ENCODE assay signal across 8 cellular contexts in genomic region chr1:19882111-19883071, GRCh38. TPM values are rescaled to one million over a fixed set of nuclear protein-coding genes. Genes with fewer than 3 reads are reported as not detected.
DNase-seq lines count a peak whose midpoint lies in the region; ATAC-seq and TF ChIP-seq lines count a peak whose summit lies in the region.

A gene with protein sequence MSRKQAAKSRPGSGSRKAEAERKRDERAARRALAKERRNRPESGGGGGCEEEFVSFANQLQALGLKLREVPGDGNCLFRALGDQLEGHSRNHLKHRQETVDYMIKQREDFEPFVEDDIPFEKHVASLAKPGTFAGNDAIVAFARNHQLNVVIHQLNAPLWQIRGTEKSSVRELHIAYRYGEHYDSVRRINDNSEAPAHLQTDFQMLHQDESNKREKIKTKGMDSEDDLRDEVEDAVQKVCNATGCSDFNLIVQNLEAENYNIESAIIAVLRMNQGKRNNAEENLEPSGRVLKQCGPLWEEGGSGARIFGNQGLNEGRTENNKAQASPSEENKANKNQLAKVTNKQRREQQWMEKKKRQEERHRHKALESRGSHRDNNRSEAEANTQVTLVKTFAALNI (plus strand): TSS chr1:19882395. CDS start chr1:19882514, 119 bp downstream.

- H3K27ac ChIP-seq in upper lobe of left lung, result peak within 1 kb of the TSS; percentile 88 to 93 (median 92)

- H3K27me3 ChIP-seq in adipocyte (replicated peaks; ENCODE audit: control insufficient read depth, insufficient read depth, low read length) (peaks cover 4% of the 10 kb centered on the region), upper lobe of left lung (no peaks in the 10 kb centered on the region)

- ATAC-seq in HG02798 (IDR thresholded peaks at IDR 0.05; ENCODE audit: poor library complexity, unreplicated experiment) (peak; percentile 97), upper lobe of left lung (ENCODE audit: low FRiP score in 2 of 2) (peak; percentile 98)

- H3K4me1 ChIP-seq in adipocyte (ENCODE audit: control insufficient read depth, insufficient read depth, low read length), result peaks cover 19% of the 10 kb centered on the region
- H3K4me1 ChIP-seq in upper lobe of left lung, result peaks cover 22 to 30% (median 27%) of the 10 kb centered on the region in 4 donors

- DNase-seq in NCI-H1417 treated with DMSO at 0.1 percent for 48 hours (lab: John Stamatoyannopoulos, UW) (peak; percentile 97), SW480 (ENCODE audit: low spot score) (peak; percentile 97), adipocyte (ENCODE audit: low read depth) (peak; percentile 100), cardiac septum (ENCODE audit: low spot score) (peak; percentile 97), pons (ENCODE audit: low spot score) (peak; percentile 99), upper lobe of left lung (peak; percentile 95 to 98)

- H3K4me3 ChIP-seq in GM12875 (ENCODE audit: low read depth, low read length), result peak within 1 kb of the TSS; percentile 75
- peak within 1 kb of the TSS; percentile 95 for H3K4me3 ChIP-seq in adipocyte (ENCODE audit: low read length)
- H3K4me3 ChIP-seq in upper lobe of left lung, result peak within 1 kb of the TSS; percentile 81 to 95 (median 94)

- peak in 3 of 4 donors; percentile 77 to 92 (median 87) for TF ChIP-seq POLR2A in upper lobe of left lung (IDR thresholded peaks at IDR 0.05)

- H3K36me3 ChIP-seq in adipocyte (ENCODE audit: control insufficient read depth, insufficient read depth, low read length, severe bottlenecking), result no peaks in the 10 kb centered on the region
- no peaks in the 10 kb centered on the region for H3K36me3 ChIP-seq in upper lobe of left lung

- no peaks in the 10 kb centered on the region for H3K9me3 ChIP-seq in adipocyte (ENCODE audit: control insufficient read depth, low read length)
- H3K9me3 ChIP-seq in upper lobe of left lung, result no peaks in the 10 kb centered on the region

- WGBS in upper lobe of left lung, 2 donors, result 0% methylated on average over 41 to 48 of the region's 97 CpGs

- intact Hi-C loops in cardiac septum (cut with DNase I), result no loop called here

- no peak for TF ChIP-seq EP300 in upper lobe of left lung (IDR thresholded peaks at IDR 0.05)

- TF ChIP-seq CTCF in GM12875 (IDR thresholded peaks at IDR 0.05; ENCODE audit: borderline replicate concordance, insufficient read depth, low read depth, low read length) (peak; percentile 76), upper lobe of left lung (IDR thresholded peaks at IDR 0.05) (peak; percentile 84 to 97 (median 88))

- peak within 1 kb of the TSS; percentile 93 for H3K9ac ChIP-seq in adipocyte (ENCODE audit: low read length)

RNA-seq across cellular contexts. Expression of the gene that starts here (rescaled TPM):
- total RNA-seq in cardiac septum, result 4.7 TPM
- total RNA-seq in upper lobe of left lung, result 1 to 10 TPM; 3.1 to 8.6 (median 6.9) TPM

Comparison
In these comparisons a context has a peak if more than half of its experiments do, and no peak if none do; other contexts are left out.
1. Peak in every context shown above with its lines: DNase-seq, ATAC-seq, H3K4me3 ChIP-seq and H3K27ac ChIP-seq.